20 cellular contexts compared by ENCODE assay signal in genomic region chr11:8222820-8223512, GRCh38. TPM values are rescaled to one million over a fixed set of nuclear protein-coding genes. Genes with fewer than 3 reads are reported as not detected.
DNase-seq lines count a peak whose midpoint lies in the region; ATAC-seq, FAIRE-seq and TF ChIP-seq lines count a peak whose summit lies in the region.
"Had no signal": no experiment of that assay in that cellular context is flagged by ENCODE, and none has a peak within 500 bp of the region (broad histone marks: within the 10 kb centered on the region; RNA-seq: fewer than 3 reads in every experiment).

No MANE protein-coding gene starts in this region.

- peaks cover 0 to 9% of the 10 kb centered on the region in 2 donors for H3K4me1 ChIP-seq in neuronal stem cell (ENCODE audit: control insufficient read depth in 2 of 2, insufficient read depth in 1 of 2, low read depth in 1 of 2, low read length in 2 of 2)
- H3K4me1 ChIP-seq: pancreas had no signal

- peaks cover 0 to 10% (median 0%) of the 10 kb centered on the region in 3 experiments for H3K27me3 ChIP-seq in neuronal stem cell (ENCODE audit: control insufficient read depth in 3 of 3, insufficient read depth in 3 of 3, low read depth in 1 of 3, low read length in 3 of 3)
- H3K27me3 ChIP-seq: pancreas had no signal

- no peak overlapping the region for H2BK12ac ChIP-seq in neuronal stem cell (ENCODE audit: low read length)

- H3K18ac ChIP-seq in neuronal stem cell (ENCODE audit: low read length), result peak overlapping the region; percentile 29

- no peak for FAIRE-seq in frontal cortex (lab: Jason Lieb, UNC)
- FAIRE-seq: pancreas had no signal

- H4K8ac ChIP-seq in neuronal stem cell (ENCODE audit: low read depth, low read length), result no peak overlapping the region

- no CpG with 5 or more reads among the region's 6 CpGs for WGBS in neuronal stem cell (ENCODE audit: extremely low coverage in 2 of 2, insufficient read length in 2 of 2, insufficient replicate concordance in 1 of 2), 2 donors

- DNase-seq in NCI-H146 (lab: John Stamatoyannopoulos, UW), result peak; percentile 25
- DNase-seq in NCI-H146 treated with DMSO at 0.1 percent for 48 hours (lab: John Stamatoyannopoulos, UW; ENCODE audit: unreplicated experiment), result no peak
- peak; percentile 59 for DNase-seq in NB4 (ENCODE audit: low read depth)
- peak; percentile 56 for DNase-seq in astrocyte of the hippocampus (ENCODE audit: low read depth, low spot score)
- no peak for DNase-seq in neuronal stem cell (ENCODE audit: low spot score)
- DNase-seq in frontal cortex (ENCODE audit: low spot score in 2 of 2), result no peak
- DNase-seq in midbrain (lab: John Stamatoyannopoulos, UW), result no peak
- DNase-seq: 8988T; activated naive CD4-positive, alpha-beta T cell treated with Interleukin-2 at 50 U/mL for 16 hours; cortex of kidney; DMS 273 treated with DMSO at 0.1 percent for 48 hours; GOT3; left ventricle myocardium inferior; NCI-H2171 treated with DMSO at 0.1 percent for 48 hours; NCI-H82; pancreas; stimulated activated CD4-positive, alpha-beta T cell treated with anti-CD3 and anti-CD28 coated beads, Interleukin-4, amount 100 ng/mL, for 1 hour had no signal

- TF ChIP-seq POLR2A in NB4 (IDR thresholded peaks at IDR 0.05; ENCODE audit: extremely low read depth, insufficient read length), result no peak

- H3K14ac ChIP-seq in neuronal stem cell (ENCODE audit: low read length), result no peak overlapping the region

- no peaks in the 10 kb centered on the region for H3K9me3 ChIP-seq in neuronal stem cell (replicated peaks in 1 of 2; ENCODE audit: control insufficient read depth in 2 of 2, insufficient read depth in 1 of 2, low read depth in 1 of 2, low read length in 2 of 2)
- H3K9me3 ChIP-seq: left ventricle myocardium inferior, pancreas had no signal

- H3K79me1 ChIP-seq in neuronal stem cell (ENCODE audit: low read depth, low read length), result no peaks in the 10 kb centered on the region

- H2AFZ ChIP-seq in neuronal stem cell (ENCODE audit: low read length), result no peak overlapping the region

- H3K27ac ChIP-seq in neuronal stem cell (replicated peaks; ENCODE audit: low read length), result no peak overlapping the region
- H3K27ac ChIP-seq: epithelial cell of prostate, left ventricle myocardium inferior, pancreas had no signal

- H3K4me2 ChIP-seq in neuronal stem cell (ENCODE audit: insufficient read depth, low read length, poor library complexity, severe bottlenecking), result no peak overlapping the region

- no peak for TF ChIP-seq CTCF in NB4 (IDR thresholded peaks at IDR 0.05; ENCODE audit: low read depth, low read length)

- no peak overlapping the region for H3K23ac ChIP-seq in neuronal stem cell (ENCODE audit: low read depth, low read length, poor library complexity)

- H4K91ac ChIP-seq in neuronal stem cell (ENCODE audit: low read depth, low read length, poor library complexity), result no peak overlapping the region

- H3K4me3 ChIP-seq in NB4 (ENCODE audit: low read depth, low read length) (no peak overlapping the region), neuronal stem cell (ENCODE audit: low read length in 2 of 2) (no peak overlapping the region)
- H3K4me3 ChIP-seq: left ventricle myocardium inferior, pancreas had no signal

- no peak overlapping the region for H2AK5ac ChIP-seq in neuronal stem cell (ENCODE audit: low read depth, low read length)

- no peak overlapping the region for H2BK120ac ChIP-seq in neuronal stem cell (ENCODE audit: low read depth, low read length)

- H3K9ac ChIP-seq in neuronal stem cell (ENCODE audit: low read depth, low read length, poor library complexity), result no peak overlapping the region

- no peak overlapping the region for H3K4ac ChIP-seq in neuronal stem cell (ENCODE audit: low read length)

- no peak overlapping the region for H2BK5ac ChIP-seq in neuronal stem cell (ENCODE audit: low read length)

- H3K36me3 ChIP-seq in neuronal stem cell (replicated peaks in 1 of 2; ENCODE audit: control insufficient read depth in 2 of 2, insufficient read depth in 2 of 2, low read length in 2 of 2), result peaks cover 0 to 1% of the 10 kb centered on the region in 2 donors
- H3K36me3 ChIP-seq: left ventricle myocardium inferior, pancreas had no signal

- no peak for ATAC-seq in HG03439 (IDR thresholded peaks at IDR 0.05; ENCODE audit: unreplicated experiment)
- ATAC-seq: pancreas had no signal

- H2BK15ac ChIP-seq in neuronal stem cell (ENCODE audit: low read length), result no peak overlapping the region

RNA-seq across cellular contexts. Expression of gene LMO1, which starts 40.7 kb away (rescaled TPM):
- 9.9 TPM for polyA plus RNA-seq in neuronal stem cell (2013, experiment 1 of 2)
- polyA plus RNA-seq in neuronal stem cell (2013, experiment 2 of 2), result 9.4 TPM
- 2.0 TPM for total RNA-seq in frontal cortex
- polyA plus RNA-seq: BJ had no signal

RNA-seq across cellular contexts. Expression of gene RIC3, which starts 54.1 kb away (rescaled TPM):
- 12.4 TPM for polyA plus RNA-seq in neuronal stem cell (2013, experiment 1 of 2)
- 12.3 TPM for polyA plus RNA-seq in neuronal stem cell (2013, experiment 2 of 2)
- total RNA-seq in frontal cortex, result 42.4 TPM
- polyA plus RNA-seq: BJ had no signal

Comparison
In these comparisons a context has a peak if more than half of its experiments do, and no peak if none do; other contexts are left out.
1. DNase-seq: peak in NCI-H146 (single experiment), NB4 (single experiment) and astrocyte of the hippocampus (single experiment); none in NCI-H146 treated with DMSO at 0.1 percent for 48 hours (single experiment), neuronal stem cell (single experiment), frontal cortex (0 of 2) and midbrain (single experiment).